In the genomic region with DNA sequence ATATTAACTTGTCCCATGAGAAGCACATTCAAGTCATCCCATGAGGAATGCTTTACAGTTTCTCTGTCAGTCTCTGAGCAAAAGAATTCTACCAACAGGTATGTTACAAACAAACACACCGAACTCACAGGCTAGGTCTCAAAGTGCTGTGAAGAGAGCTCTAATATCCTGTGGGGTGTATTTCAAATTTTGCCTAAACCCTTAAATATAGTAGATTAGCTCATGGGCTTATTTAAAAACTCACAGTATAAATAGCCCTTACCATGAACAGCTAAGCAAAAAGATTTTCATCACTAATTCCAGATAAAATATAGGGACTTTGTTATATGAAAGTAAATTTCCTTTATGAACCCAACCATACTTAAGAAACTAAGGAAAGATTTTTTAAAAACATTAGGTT, we compare ENCODE assay signal across 20 cellular contexts.
A peak's percentile ranks its signal among the peaks of the same experiment; 100 is the strongest.
DNase-seq lines count a peak whose midpoint lies in the region; ATAC-seq and TF ChIP-seq lines count a peak whose summit lies in the region.
"Had no signal": no experiment of that assay in that cellular context is flagged by ENCODE, and none has a peak within 500 bp of the region (broad histone marks: within the 10 kb centered on the region; RNA-seq: fewer than 3 reads in every experiment).

No MANE protein-coding gene starts in this region.

- TF ChIP-seq CTCF in left ventricle myocardium inferior (IDR thresholded peaks at IDR 0.05; ENCODE audit: borderline replicate concordance) (no peak), ascending aorta (IDR thresholded peaks at IDR 0.05) (no peak), A673 (conservative IDR thresholded peaks at IDR 0.05; ENCODE audit: low read depth, low read length) (no peak)

- H3K4me3 ChIP-seq in left ventricle myocardium inferior (no peak overlapping the region), ascending aorta (no peak overlapping the region), skeletal muscle tissue (ENCODE audit: low read length in 3 of 3) (no peak overlapping the region), A673 (ENCODE audit: low read depth, low read length, poor library complexity, severe bottlenecking) (no peak overlapping the region)
- H3K4me3 ChIP-seq: BLaER1 had no signal

- H3K27ac Mint-ChIP-seq in activated naive CD4-positive, alpha-beta T cell treated with anti-CD3 and anti-CD28 coated beads, Interleukin-2, amount 10 ng/mL, durations not matched to agents 7 days and 5 days, result no peak overlapping the region
- H3K27ac Mint-ChIP-seq: CD14-positive monocyte; CD4-positive, alpha-beta memory T cell; HFFc6 had no signal

- CTCF ChIA-PET in A673 (lab: Charles Lee), result no interaction called here
- CTCF ChIA-PET in activated naive CD4-positive, alpha-beta T cell treated with anti-CD3 and anti-CD28 coated beads, Interleukin-2, amount 10 ng/mL, durations not matched to agents 7 days and 5 days (lab: Charles Lee), result interaction anchor here (0.7 kb wide), 1 partner anchor 825 kb away, joined by 3 read pairs; no protein-coding TSS in a partner anchor

- no peaks in the 10 kb centered on the region for H3K27me3 ChIP-seq in left ventricle myocardium inferior (ENCODE audit: low read depth)
- H3K27me3 ChIP-seq in ascending aorta, result no peaks in the 10 kb centered on the region
- H3K27me3 ChIP-seq in skeletal muscle tissue (ENCODE audit: control insufficient read depth in 3 of 3, insufficient read depth in 3 of 3, low read length in 3 of 3), result no peaks in the 10 kb centered on the region
- H3K27me3 ChIP-seq in A673 (replicated peaks; ENCODE audit: insufficient read depth, low read depth, low read length, poor library complexity), result no peaks in the 10 kb centered on the region
- H3K27me3 ChIP-seq: BLaER1 had no signal

- no peaks in the 10 kb centered on the region for H3K4me1 Mint-ChIP-seq in activated naive CD4-positive, alpha-beta T cell treated with anti-CD3 and anti-CD28 coated beads, Interleukin-2, amount 10 ng/mL, durations not matched to agents 7 days and 5 days
- H3K4me1 Mint-ChIP-seq: CD14-positive monocyte; CD4-positive, alpha-beta memory T cell had no signal

- intact Hi-C loops in left ventricle myocardium inferior (cut with micrococcal nuclease), result no loop called here
- intact Hi-C loops in Right ventricle myocardium inferior (cut with DNase I), result no loop called here
- intact Hi-C loops in ascending aorta (cut with DNase I), result loop anchor here (5.0 to 10.0 kb wide), 2 partner anchors 44 to 189 kb away; a partner anchor contains a TSS
- intact Hi-C loops in A673 (cut with micrococcal nuclease; ENCODE audit: unreplicated experiment), result no loop called here

- no peak overlapping the region for H3K9ac ChIP-seq in skeletal muscle tissue (ENCODE audit: low read depth in 1 of 3, low read length in 3 of 3)
- H3K9ac ChIP-seq: BLaER1 had no signal

- DNase-seq in left ventricle myocardium inferior, result no peak
- DNase-seq in Right ventricle myocardium inferior (ENCODE audit: missing footprints), result no peak
- DNase-seq in ascending aorta (ENCODE audit: low spot score in 2 of 2), result no peak
- peak; percentile 37 for DNase-seq in myocyte (ENCODE audit: low read depth)
- DNase-seq in A673 (ENCODE audit: low spot score), result no peak
- DNase-seq in activated naive CD4-positive, alpha-beta T cell treated with anti-CD3 and anti-CD28 coated beads, Interleukin-2, amount 10 ng/mL, durations not matched to agents 7 days and 5 days, result no peak
- DNase-seq: 8988T; AML-193; CD4-positive, alpha-beta memory T cell; DMS153; DMS79; GDM1; GOT3; H7; HFFc6 had no signal

- peaks cover 4% of the 10 kb centered on the region for H3K27me3 Mint-ChIP-seq in activated naive CD4-positive, alpha-beta T cell treated with anti-CD3 and anti-CD28 coated beads, Interleukin-2, amount 10 ng/mL, durations not matched to agents 7 days and 5 days

- H3K9me3 ChIP-seq in left ventricle myocardium inferior (replicated peaks), result no peaks in the 10 kb centered on the region
- H3K9me3 ChIP-seq in ascending aorta, result no peaks in the 10 kb centered on the region
- no peaks in the 10 kb centered on the region for H3K9me3 ChIP-seq in skeletal muscle tissue (ENCODE audit: control insufficient read depth in 3 of 3, low read length in 3 of 3)
- H3K9me3 ChIP-seq in A673 (ENCODE audit: low read depth, low read length, poor library complexity, severe bottlenecking), result no peaks in the 10 kb centered on the region
- H3K9me3 ChIP-seq: BLaER1 had no signal

- ATAC-seq in Right ventricle myocardium inferior (no peak), HG02973 (IDR thresholded peaks at IDR 0.05; ENCODE audit: unreplicated experiment) (no peak)
- ATAC-seq: HCT116 had no signal

- peaks cover 85% of the 10 kb centered on the region for H3K4me1 ChIP-seq in left ventricle myocardium inferior
- H3K4me1 ChIP-seq in ascending aorta, result peaks cover 28 to 49% of the 10 kb centered on the region in 2 donors
- peaks cover 3 to 29% (median 14%) of the 10 kb centered on the region in 3 donors for H3K4me1 ChIP-seq in skeletal muscle tissue (ENCODE audit: control insufficient read depth in 3 of 3, insufficient read depth in 3 of 3, low read length in 3 of 3)
- peaks cover 16% of the 10 kb centered on the region for H3K4me1 ChIP-seq in A673 (ENCODE audit: insufficient read depth, low read length, poor library complexity, severe bottlenecking)

- POLR2A ChIA-PET in A673 (lab: Charles Lee; ENCODE audit: low non-redundant PET), result interaction anchor here (0.6 kb wide), 1 partner anchor 89 kb away, joined by 10 read pairs; no protein-coding TSS in a partner anchor

- H3K27ac ChIP-seq in left ventricle myocardium inferior (replicated peaks) (peak overlapping the region; percentile 64), ascending aorta (peak overlapping the region; percentile 1 to 74), skeletal muscle tissue (ENCODE audit: low read depth, low read length) (peak overlapping the region; percentile 46), A673 (ENCODE audit: low read depth, low read length, poor library complexity, severe bottlenecking) (no peak overlapping the region)
- H3K27ac ChIP-seq: BLaER1 had no signal

- no peak overlapping the region for H3K4me3 Mint-ChIP-seq in activated naive CD4-positive, alpha-beta T cell treated with anti-CD3 and anti-CD28 coated beads, Interleukin-2, amount 10 ng/mL, durations not matched to agents 7 days and 5 days
- H3K4me3 Mint-ChIP-seq: CD14-positive monocyte; CD4-positive, alpha-beta memory T cell; HFFc6 had no signal

- no TSS peak for BruUV-seq in A673 (replicated peaks; lab: Mats Ljungman, UMichigan)

- no peaks in the 10 kb centered on the region for H3K9me3 Mint-ChIP-seq in activated naive CD4-positive, alpha-beta T cell treated with anti-CD3 and anti-CD28 coated beads, Interleukin-2, amount 10 ng/mL, durations not matched to agents 7 days and 5 days
- H3K9me3 Mint-ChIP-seq: HFFc6 had no signal

- H3K36me3 ChIP-seq in left ventricle myocardium inferior (peaks cover 10% of the 10 kb centered on the region), ascending aorta (no peaks in the 10 kb centered on the region), skeletal muscle tissue (ENCODE audit: control insufficient read depth in 3 of 3, insufficient read depth in 3 of 3, low read length in 3 of 3) (no peaks in the 10 kb centered on the region), A673 (ENCODE audit: insufficient read depth, low read length, poor library complexity, severe bottlenecking) (no peaks in the 10 kb centered on the region)
- H3K36me3 ChIP-seq: BLaER1 had no signal

- H3K36me3 Mint-ChIP-seq in activated naive CD4-positive, alpha-beta T cell treated with anti-CD3 and anti-CD28 coated beads, Interleukin-2, amount 10 ng/mL, durations not matched to agents 7 days and 5 days, result no peaks in the 10 kb centered on the region
- H3K36me3 Mint-ChIP-seq: CD14-positive monocyte; CD4-positive, alpha-beta memory T cell had no signal
